23 cellular contexts compared by ENCODE assay signal in genomic region chr4:130029442-130029841, GRCh38.
"Had no signal": no experiment of that assay in that cellular context is flagged by ENCODE, and none has a peak within 500 bp of the region (broad histone marks: within the 10 kb centered on the region; RNA-seq: fewer than 3 reads in every experiment).

No MANE protein-coding gene starts in this region.

- H3K36me3 ChIP-seq: colonic mucosa, left ventricle myocardium inferior, ovary, tibial nerve, uterus had no signal

- DNase-seq: activated CD4-positive, alpha-beta T cell treated with anti-CD3 and anti-CD28 coated beads, Interleukin-2, amount 10 ng/mL, durations not matched to agents 7 days and 5 days; activated CD8-positive, alpha-beta memory T cell treated with anti-CD3 and anti-CD28 coated beads, Interleukin-2, amount 50 U/mL, for 4 hours; activated naive CD4-positive, alpha-beta T cell treated with anti-CD3 and anti-CD28 coated beads for 36 hours; activated T-cell treated with anti-CD3 and anti-CD28 coated beads, Interleukin-2, amount 50 U/mL, for 4 hours; anterior cingulate cortex; central memory CD4-positive, alpha-beta T cell; colonic mucosa; foreskin keratinocyte; hypothalamus; immature natural killer cell; kidney glomerular epithelial cell; left ventricle myocardium inferior; mammary epithelial cell; mucosa of descending colon; naive B cell; ovary; psoas muscle; right cardiac atrium; stimulated activated naive CD8-positive, alpha-beta T cell treated with anti-CD3 and anti-CD28 coated beads, Interleukin-15, Interleukin-2, amounts not matched to agents 100 U/mL and 50 U/mL, for 24 hours; uterus had no signal

- H3K27me3 Mint-ChIP-seq: naive B cell had no signal

- H3K9me3 Mint-ChIP-seq: activated CD4-positive, alpha-beta T cell treated with anti-CD3 and anti-CD28 coated beads, Interleukin-2, amount 10 ng/mL, durations not matched to agents 7 days and 5 days; activated naive CD4-positive, alpha-beta T cell treated with anti-CD3 and anti-CD28 coated beads for 36 hours; naive B cell had no signal

- H3K36me3 Mint-ChIP-seq: brain, immature natural killer cell, naive B cell had no signal

- H3K4me1 ChIP-seq: colonic mucosa, foreskin keratinocyte, left ventricle myocardium inferior, psoas muscle, tibial nerve, uterus had no signal

- H3K27me3 ChIP-seq: colonic mucosa, foreskin keratinocyte, ovary, tibial nerve, uterus had no signal

- H3K27ac Mint-ChIP-seq: activated CD4-positive, alpha-beta T cell treated with anti-CD3 and anti-CD28 coated beads, Interleukin-2, amount 10 ng/mL, durations not matched to agents 7 days and 5 days; activated naive CD4-positive, alpha-beta T cell treated with anti-CD3 and anti-CD28 coated beads for 36 hours; brain; immature natural killer cell; naive B cell had no signal

- H3K4me1 Mint-ChIP-seq: activated CD4-positive, alpha-beta T cell treated with anti-CD3 and anti-CD28 coated beads, Interleukin-2, amount 10 ng/mL, durations not matched to agents 7 days and 5 days; brain; immature natural killer cell had no signal

- H3K27ac ChIP-seq: colonic mucosa, foreskin keratinocyte, left ventricle myocardium inferior, ovary, psoas muscle, tibial nerve, uterus had no signal

- ATAC-seq: activated CD4-positive, CD25-positive, alpha-beta regulatory T cell treated with anti-CD3 and anti-CD28 coated beads, Interleukin-2, amount 50 U/mL, for 24 hours; activated T-cell treated with anti-CD3 and anti-CD28 coated beads, Interleukin-2, amount 50 U/mL, for 4 hours; foreskin keratinocyte; mucosa of descending colon; psoas muscle; right cardiac atrium; stimulated activated naive CD8-positive, alpha-beta T cell treated with anti-CD3 and anti-CD28 coated beads, Interleukin-15, Interleukin-2, amounts not matched to agents 100 U/mL and 50 U/mL, for 24 hours had no signal

- H3K4me3 ChIP-seq: colonic mucosa, left ventricle myocardium inferior, mucosa of descending colon, ovary, psoas muscle, tibial nerve, uterus had no signal

- H3K4me3 Mint-ChIP-seq: activated CD4-positive, alpha-beta T cell treated with anti-CD3 and anti-CD28 coated beads, Interleukin-2, amount 10 ng/mL, durations not matched to agents 7 days and 5 days; activated naive CD4-positive, alpha-beta T cell treated with anti-CD3 and anti-CD28 coated beads for 36 hours; activated T-cell treated with anti-CD3 and anti-CD28 coated beads, Interleukin-2, amount 50 U/mL, for 4 hours; brain; immature natural killer cell; naive B cell had no signal

- H3K9me3 ChIP-seq: colonic mucosa, left ventricle myocardium inferior, mucosa of descending colon, ovary, psoas muscle, tibial nerve, uterus had no signal
